In the genomic region with DNA sequence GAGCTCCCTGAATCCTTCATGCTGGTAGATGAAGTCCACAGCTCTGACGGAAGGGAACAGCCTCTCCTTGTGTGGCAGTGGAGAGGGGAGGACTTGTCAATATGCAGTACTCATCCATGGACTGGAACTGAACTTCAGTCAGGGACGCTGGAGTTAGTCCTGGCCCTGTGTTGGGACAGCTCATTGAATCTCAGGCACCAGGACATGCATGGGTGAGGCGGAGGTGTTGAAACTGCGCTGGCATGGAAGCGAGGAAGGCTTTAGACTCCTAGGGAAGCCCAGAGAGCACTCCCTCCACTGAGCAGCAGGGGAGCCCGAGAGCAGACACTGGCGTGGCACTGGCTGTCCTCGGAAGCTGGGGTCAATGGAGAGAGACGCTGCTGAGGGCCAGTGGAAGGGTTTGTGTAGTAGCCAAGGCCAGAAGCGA, we compare ENCODE assay signal across 10 cellular contexts.
A peak's percentile ranks its signal among the peaks of the same experiment; 100 is the strongest.
DNase-seq lines count a peak whose midpoint lies in the region; ATAC-seq and TF ChIP-seq lines count a peak whose summit lies in the region.
"Had no signal": no experiment of that assay in that cellular context is flagged by ENCODE, and none has a peak within 500 bp of the region (broad histone marks: within the 10 kb centered on the region; RNA-seq: fewer than 3 reads in every experiment).

No MANE protein-coding gene starts in this region.

- no peak overlapping the region for H3K9ac ChIP-seq in IMR-90 (ENCODE audit: low read depth, low read length)
- H3K9ac ChIP-seq in mesenchymal stem cell (ENCODE audit: low read length) = no peak overlapping the region

- in situ Hi-C loops in IMR-90 (cut with MboI; ENCODE audit: low sequenced_read_pairs) = loop anchor here (10.0 kb wide), 1 partner anchor 645 kb away; no protein-coding TSS in a partner anchor

- H3K4me3 ChIP-seq in IMR-90 (ENCODE audit: insufficient read depth, low read depth, low read length) (no peak overlapping the region), mesenchymal stem cell (ENCODE audit: insufficient read depth in 1 of 2, low read depth in 1 of 2, low read length in 2 of 2) (no peak overlapping the region)

- BruUV-seq in Calu3 (replicated peaks; lab: Mats Ljungman, UMichigan) = no TSS peak
- BruUV-seq in IMR-90 (replicated peaks; lab: Mats Ljungman, UMichigan) = no TSS peak

- 0% methylated on average over 1 of the region's 10 CpGs; no CpG with 5 or more reads in 1 of the 2 experiments for WGBS in IMR-90 (ENCODE audit: extremely low coverage in 2 of 2, insufficient read length in 1 of 2), 2 experiments
- 48% methylated on average over 10 of the region's 10 CpGs for WGBS in mesenchymal stem cell

- no peaks in the 10 kb centered on the region for H3K9me3 ChIP-seq in IMR-90 (ENCODE audit: control insufficient read depth, insufficient read depth, low read length)
- H3K9me3 ChIP-seq in mesenchymal stem cell (ENCODE audit: control insufficient read depth, low read length) = no peaks in the 10 kb centered on the region

- H3K27me3 Mint-ChIP-seq in Calu3 (ENCODE audit: unreplicated experiment) (no peaks in the 10 kb centered on the region), natural killer cell (ENCODE audit: low read depth in 2 of 2) (peaks cover 0 to 11% of the 10 kb centered on the region in 2 donors)
- H3K27me3 Mint-ChIP-seq in effector memory CD8-positive, alpha-beta T cell = peaks cover 10 to 53% of the 10 kb centered on the region in 2 donors

- H3K36me3 ChIP-seq in IMR-90 (ENCODE audit: control insufficient read depth, insufficient read depth, low read length) (no peaks in the 10 kb centered on the region), mesenchymal stem cell (ENCODE audit: control insufficient read depth in 1 of 2, insufficient read depth in 2 of 2, low read depth in 1 of 2, low read length in 2 of 2) (no peaks in the 10 kb centered on the region)

- H2AK5ac ChIP-seq in IMR-90 (ENCODE audit: low read depth, low read length) (no peak overlapping the region), mesenchymal stem cell (ENCODE audit: low read length, severe bottlenecking) (no peak overlapping the region)

- POLR2A ChIA-PET in IMR-90 (lab: Charles Lee; ENCODE audit: unreplicated experiment) = no interaction called here

- no peaks in the 10 kb centered on the region for H3K4me1 ChIP-seq in IMR-90 (ENCODE audit: control insufficient read depth, insufficient read depth, low read length)
- no peaks in the 10 kb centered on the region for H3K4me1 ChIP-seq in mesenchymal stem cell (ENCODE audit: control insufficient read depth, insufficient read depth, low read depth, low read length)

- H3K4me2 ChIP-seq in IMR-90 (ENCODE audit: low read depth, low read length) (no peak overlapping the region), mesenchymal stem cell (ENCODE audit: low read length, poor library complexity, severe bottlenecking) (no peak overlapping the region)

- no peaks in the 10 kb centered on the region for H3K9me3 Mint-ChIP-seq in Calu3 (ENCODE audit: low read depth, unreplicated experiment)
- H3K9me3 Mint-ChIP-seq in effector memory CD8-positive, alpha-beta T cell = peaks cover 0 to 7% of the 10 kb centered on the region in 2 donors
- H3K9me3 Mint-ChIP-seq in natural killer cell = no peaks in the 10 kb centered on the region
- H3K9me3 Mint-ChIP-seq: brain had no signal

- H3K36me3 Mint-ChIP-seq in Calu3 (ENCODE audit: insufficient read depth, unreplicated experiment) = no peaks in the 10 kb centered on the region
- peaks cover 8% of the 10 kb centered on the region for H3K36me3 Mint-ChIP-seq in effector memory CD8-positive, alpha-beta T cell (ENCODE audit: insufficient read depth)
- no peaks in the 10 kb centered on the region for H3K36me3 Mint-ChIP-seq in natural killer cell
- H3K36me3 Mint-ChIP-seq: brain had no signal

- no peak overlapping the region for H3K14ac ChIP-seq in IMR-90 (replicated peaks; ENCODE audit: low read depth, low read length)
- no peak overlapping the region for H3K14ac ChIP-seq in mesenchymal stem cell (ENCODE audit: low read length in 2 of 2)

- H2BK20ac ChIP-seq in IMR-90 (ENCODE audit: low read depth, low read length) = no peak overlapping the region

- no peak overlapping the region for H3K27ac ChIP-seq in IMR-90 (ENCODE audit: insufficient read depth, low read length)
- H3K27ac ChIP-seq in mesenchymal stem cell (ENCODE audit: low read length, poor library complexity, severe bottlenecking) = no peak overlapping the region

- no peaks in the 10 kb centered on the region for H3K4me1 Mint-ChIP-seq in Calu3 (ENCODE audit: low read depth, unreplicated experiment)
- peaks cover 35 to 37% of the 10 kb centered on the region in 2 donors for H3K4me1 Mint-ChIP-seq in effector memory CD8-positive, alpha-beta T cell (ENCODE audit: low read depth in 2 of 2)
- H3K4me1 Mint-ChIP-seq in natural killer cell = peaks cover 74 to 78% of the 10 kb centered on the region in 2 donors

- dilution Hi-C loops in IMR-90 (cut with HindIII; ENCODE audit: low sequenced_read_pairs, unreplicated experiment) = no loop called here

- H4K8ac ChIP-seq in IMR-90 (ENCODE audit: low read depth in 2 of 2, low read length in 2 of 2) (no peak overlapping the region), mesenchymal stem cell (ENCODE audit: low read length) (no peak overlapping the region)

- DNase-seq in Calu3 (peak; percentile 12), IMR-90 (no peak), natural killer cell (no peak), midbrain (lab: John Stamatoyannopoulos, UW) (no peak), mesenchymal stem cell (no peak)
- DNase-seq in effector memory CD8-positive, alpha-beta T cell = no peak
- DNase-seq: T-helper 2 cell had no signal

- CTCF ChIA-PET in Calu3 (lab: Charles Lee) (no interaction called here), IMR-90 (lab: Yijun Ruan, JAX) (interaction anchor here (0.8 kb wide), 1 partner anchor 9 kb away, joined by 4 read pairs; no protein-coding TSS in a partner anchor)

- H2AFZ ChIP-seq in IMR-90 (replicated peaks; ENCODE audit: low read length, poor library complexity) = no peak overlapping the region
- H2AFZ ChIP-seq in mesenchymal stem cell (ENCODE audit: low read depth, low read length) = no peak overlapping the region

- no peak overlapping the region for H3K27ac Mint-ChIP-seq in Calu3 (ENCODE audit: unreplicated experiment)
- peak overlapping the region; percentile 30 to 85 for H3K27ac Mint-ChIP-seq in effector memory CD8-positive, alpha-beta T cell
- H3K27ac Mint-ChIP-seq in natural killer cell = peak overlapping the region; percentile 87 to 98

- TF ChIP-seq POLR2A in IMR-90 (IDR thresholded peaks at IDR 0.05; ENCODE audit: low read depth, low read length) = no peak

- no peak overlapping the region for H3K18ac ChIP-seq in IMR-90 (ENCODE audit: low read depth, low read length)
- no peak overlapping the region for H3K18ac ChIP-seq in mesenchymal stem cell (ENCODE audit: low read depth in 1 of 2, low read length in 2 of 2)

- H3K9me1 ChIP-seq in IMR-90 (ENCODE audit: insufficient read depth, low read length) = no peaks in the 10 kb centered on the region

- TF ChIP-seq RAD21 in IMR-90 (IDR thresholded peaks at IDR 0.05; ENCODE audit: low read length) = no peak

- H3K4me3 Mint-ChIP-seq in Calu3 (ENCODE audit: low read depth, unreplicated experiment) = no peak overlapping the region
- no peak overlapping the region for H3K4me3 Mint-ChIP-seq in effector memory CD8-positive, alpha-beta T cell
- H3K4me3 Mint-ChIP-seq in natural killer cell = no peak overlapping the region
- H3K4me3 Mint-ChIP-seq: brain had no signal

- H3K4ac ChIP-seq in IMR-90 (ENCODE audit: low read depth, low read length) = no peak overlapping the region
- no peak overlapping the region for H3K4ac ChIP-seq in mesenchymal stem cell (ENCODE audit: low read depth in 1 of 2, low read length in 2 of 2)

- H2AK9ac ChIP-seq in IMR-90 (replicated peaks; ENCODE audit: low read depth, low read length, poor library complexity) = no peak overlapping the region

- H2BK15ac ChIP-seq in IMR-90 (ENCODE audit: low read depth, low read length) = no peak overlapping the region
- no peak overlapping the region for H2BK15ac ChIP-seq in mesenchymal stem cell (ENCODE audit: low read depth, poor library complexity, severe bottlenecking)

- H3K79me1 ChIP-seq in IMR-90 (ENCODE audit: low read depth in 1 of 2, low read length in 2 of 2) (no peaks in the 10 kb centered on the region), mesenchymal stem cell (replicated peaks; ENCODE audit: low read length, poor library complexity, severe bottlenecking) (no peaks in the 10 kb centered on the region)

- H4K91ac ChIP-seq in IMR-90 (ENCODE audit: insufficient read depth, low read depth, low read length) (no peak overlapping the region), mesenchymal stem cell (ENCODE audit: low read length) (no peak overlapping the region)

- TF ChIP-seq CTCF in Calu3 (IDR thresholded peaks at IDR 0.05; ENCODE audit: unreplicated experiment) = no peak
- peak; percentile 31; the same call in 1 of the 2 replicates for TF ChIP-seq CTCF in IMR-90 (conservative IDR thresholded peaks at IDR 0.05; ENCODE audit: low read depth, low read length)
- TF ChIP-seq CTCF in natural killer cell (IDR thresholded peaks at IDR 0.05) = peak; percentile 23

- H3K56ac ChIP-seq in IMR-90 (ENCODE audit: extremely low read depth, insufficient read depth, low read length) = no peak overlapping the region

- H3K27me3 ChIP-seq in IMR-90 (ENCODE audit: control insufficient read depth, insufficient read depth, low read length) (no peaks in the 10 kb centered on the region), mesenchymal stem cell (ENCODE audit: control insufficient read depth in 1 of 2, insufficient read depth in 1 of 2, low read length in 2 of 2) (peaks cover 3 to 43% of the 10 kb centered on the region in 2 experiments)

- peak; percentile 64 for ATAC-seq in IMR-90 (ENCODE audit: low read depth)
- no peak for ATAC-seq in effector memory CD8-positive, alpha-beta T cell (replicated peaks)
- ATAC-seq in natural killer cell = no peak
- ATAC-seq in HG03565 (IDR thresholded peaks at IDR 0.05; ENCODE audit: unreplicated experiment) = no peak
- ATAC-seq in HG03280 (IDR thresholded peaks at IDR 0.05; ENCODE audit: unreplicated experiment) = no peak

- intact Hi-C loops in Calu3 (cut with micrococcal nuclease; ENCODE audit: unreplicated experiment) (no loop called here), IMR-90 (cut with micrococcal nuclease) (no loop called here), natural killer cell (cut with micrococcal nuclease) (loop anchor here (2.0 to 10.0 kb wide), 3 partner anchors 17 to 805 kb away; no protein-coding TSS in a partner anchor)

- H3K23ac ChIP-seq in IMR-90 (ENCODE audit: low read depth, low read length) (no peak overlapping the region), mesenchymal stem cell (ENCODE audit: low read length in 2 of 2) (no peak overlapping the region)

- H2BK12ac ChIP-seq in mesenchymal stem cell (ENCODE audit: low read length in 2 of 2) = no peak overlapping the region

- H2BK5ac ChIP-seq in IMR-90 (ENCODE audit: low read depth, low read length, poor library complexity, severe bottlenecking) (no peak overlapping the region), mesenchymal stem cell (ENCODE audit: low read depth, low read length, poor library complexity, severe bottlenecking) (no peak overlapping the region)

- no peak overlapping the region for H4K5ac ChIP-seq in IMR-90 (ENCODE audit: low read depth, low read length)

- H4K20me1 ChIP-seq in IMR-90 (ENCODE audit: insufficient read depth, low read length) = no peaks in the 10 kb centered on the region

- no peak overlapping the region for H2BK120ac ChIP-seq in IMR-90 (ENCODE audit: low read depth, low read length)
- no peak overlapping the region for H2BK120ac ChIP-seq in mesenchymal stem cell (ENCODE audit: low read depth, low read length)
